In the genomic region with DNA sequence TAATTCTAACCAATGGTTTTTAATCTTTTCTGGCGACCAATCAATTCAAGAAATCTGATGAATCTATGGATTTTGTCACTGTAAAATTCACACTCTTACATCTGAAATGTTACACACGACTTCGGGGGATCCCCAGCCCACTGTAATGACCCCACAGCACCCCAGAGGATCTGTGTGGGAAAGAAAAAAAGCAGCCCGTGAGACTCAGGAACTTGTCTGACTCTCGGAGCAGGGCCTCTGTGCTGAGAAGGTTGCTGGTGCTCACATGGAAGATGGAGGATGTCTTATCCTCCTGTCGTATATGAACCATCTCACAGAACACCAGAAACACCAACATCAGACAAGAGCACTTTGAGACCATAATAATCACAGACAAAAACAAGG, we compare ENCODE assay signal across 19 cellular contexts.
"Had no signal": no experiment of that assay in that cellular context is flagged by ENCODE, and none has a peak within 500 bp of the region (broad histone marks: within the 10 kb centered on the region; RNA-seq: fewer than 3 reads in every experiment).

No MANE protein-coding gene starts in this region.

- DNase-seq: activated B cell treated with CpG ODN at 0.5 μM for 24 hours; activated CD4-positive, alpha-beta T cell treated with anti-CD3 and anti-CD28 coated beads, Interleukin-2, amount 10 ng/mL, durations not matched to agents 24 days and 14 days; activated naive CD4-positive, alpha-beta T cell treated with anti-CD3 and anti-CD28 coated beads, Interleukin-2, amount 50 U/mL, for 16 hours; amniotic stem cell; brain microvascular endothelial cell; cerebellar nuclear complex; dermis blood vessel endothelial cell; kidney; left ventricle myocardium inferior; mesenchymal stem cell; occipital lobe; right lobe of liver; substantia nigra; upper lobe of left lung had no signal

- H3K4me2 ChIP-seq: hepatocyte had no signal

- H3K9me3 ChIP-seq: left ventricle myocardium inferior, prostate gland, right lobe of liver, upper lobe of left lung had no signal

- H2AFZ ChIP-seq: hepatocyte had no signal

- H3K27ac ChIP-seq: brain microvascular endothelial cell, hepatocyte, left ventricle myocardium inferior, prostate gland, right lobe of liver, upper lobe of left lung had no signal

- H3K27ac Mint-ChIP-seq: activated B cell treated with CpG ODN at 0.5 μM for 24 hours; activated CD4-positive, alpha-beta T cell treated with anti-CD3 and anti-CD28 coated beads, Interleukin-2, amount 10 ng/mL, durations not matched to agents 24 days and 14 days; activated T-helper 2 cell treated with anti-CD3 and anti-CD28 coated beads, Interferon-gamma antibody, Interleukin-2, Interleukin-4, amounts not matched to agents 10 μg/mL and 5 μg/mL and 100 μg/mL, durations not matched to agents 14 hours and 24 hours and 36 hours; natural killer cell treated with Interleukin-12 subunit alpha and Interleukin-12 subunit beta and Interleukin-15 and Interleukin-18, amount 100 ng/mL, for 72 hours; stimulated activated effector memory CD8-positive, alpha-beta T cell treated with anti-CD3 and anti-CD28 coated beads, Interleukin-12 subunit alpha, Interleukin-12 subunit beta, amount 100 ng/mL, for 72 hours had no signal

- H3K36me3 ChIP-seq: brain microvascular endothelial cell, left ventricle myocardium inferior, prostate gland, right lobe of liver, upper lobe of left lung had no signal

- H3K27me3 ChIP-seq: brain microvascular endothelial cell, hepatocyte, right lobe of liver, upper lobe of left lung had no signal

- ATAC-seq: natural killer cell treated with Interleukin-12 subunit alpha and Interleukin-12 subunit beta and Interleukin-15 and Interleukin-18, amount 100 ng/mL, for 72 hours; right lobe of liver; stimulated activated effector memory CD8-positive, alpha-beta T cell treated with anti-CD3 and anti-CD28 coated beads, Interleukin-12 subunit alpha, Interleukin-12 subunit beta, amount 100 ng/mL, for 72 hours had no signal

- H3K79me2 ChIP-seq: hepatocyte had no signal

- H3K4me3 Mint-ChIP-seq: activated B cell treated with CpG ODN at 0.5 μM for 24 hours; activated CD4-positive, alpha-beta T cell treated with anti-CD3 and anti-CD28 coated beads, Interleukin-2, amount 10 ng/mL, durations not matched to agents 24 days and 14 days; natural killer cell treated with Interleukin-12 subunit alpha and Interleukin-12 subunit beta and Interleukin-15 and Interleukin-18, amount 100 ng/mL, for 72 hours; stimulated activated effector memory CD8-positive, alpha-beta T cell treated with anti-CD3 and anti-CD28 coated beads, Interleukin-12 subunit alpha, Interleukin-12 subunit beta, amount 100 ng/mL, for 72 hours had no signal

- H3K9me3 Mint-ChIP-seq: activated B cell treated with CpG ODN at 0.5 μM for 24 hours; activated CD4-positive, alpha-beta T cell treated with anti-CD3 and anti-CD28 coated beads, Interleukin-2, amount 10 ng/mL, durations not matched to agents 24 days and 14 days; activated T-helper 2 cell treated with anti-CD3 and anti-CD28 coated beads, Interferon-gamma antibody, Interleukin-2, Interleukin-4, amounts not matched to agents 10 μg/mL and 5 μg/mL and 100 μg/mL, durations not matched to agents 14 hours and 24 hours and 36 hours; natural killer cell treated with Interleukin-12 subunit alpha and Interleukin-12 subunit beta and Interleukin-15 and Interleukin-18, amount 100 ng/mL, for 72 hours; stimulated activated effector memory CD8-positive, alpha-beta T cell treated with anti-CD3 and anti-CD28 coated beads, Interleukin-12 subunit alpha, Interleukin-12 subunit beta, amount 100 ng/mL, for 72 hours had no signal

- H3K36me3 Mint-ChIP-seq: natural killer cell treated with Interleukin-12 subunit alpha and Interleukin-12 subunit beta and Interleukin-15 and Interleukin-18, amount 100 ng/mL, for 72 hours; stimulated activated effector memory CD8-positive, alpha-beta T cell treated with anti-CD3 and anti-CD28 coated beads, Interleukin-12 subunit alpha, Interleukin-12 subunit beta, amount 100 ng/mL, for 72 hours had no signal

- H3K4me3 ChIP-seq: hepatocyte, left ventricle myocardium inferior, prostate gland, right lobe of liver, upper lobe of left lung had no signal

- H3K27me3 Mint-ChIP-seq: activated B cell treated with CpG ODN at 0.5 μM for 24 hours had no signal

- H3K4me1 ChIP-seq: left ventricle myocardium inferior, prostate gland, right lobe of liver, upper lobe of left lung had no signal
